In genomic region chr18:76058146-76058545, GRCh38 we compare ENCODE assay signal across 26 cellular contexts.
"Had no signal": no experiment of that assay in that cellular context is flagged by ENCODE, and none has a peak within 500 bp of the region (broad histone marks: within the 10 kb centered on the region; RNA-seq: fewer than 3 reads in every experiment).

No MANE protein-coding gene starts in this region.

- H2AFZ ChIP-seq: neural progenitor cell, parathyroid adenoma had no signal

- H3K4me3 ChIP-seq: neural progenitor cell, ovary, psoas muscle, skin epidermis, stomach, thoracic aorta, thyroid gland, tibial nerve, upper lobe of left lung, vagina had no signal

- H3K9ac ChIP-seq: neural progenitor cell, parathyroid adenoma had no signal

- H3K79me2 ChIP-seq: parathyroid adenoma had no signal

- H3K9me3 ChIP-seq: ovary, psoas muscle, stomach, thoracic aorta, thyroid gland, upper lobe of left lung, vagina had no signal

- H3K27me3 ChIP-seq: neural progenitor cell, ovary, stomach, thyroid gland, tibial nerve, upper lobe of left lung, vagina had no signal

- FAIRE-seq: urothelium cell line had no signal

- H3K27ac ChIP-seq: neural progenitor cell, ovary, parathyroid adenoma, psoas muscle, skin epidermis, stomach, thoracic aorta, thyroid gland, tibial nerve, upper lobe of left lung, vagina had no signal

- H3K36me3 ChIP-seq: neural progenitor cell, ovary, stomach, thoracic aorta, thyroid gland, tibial nerve, upper lobe of left lung, vagina had no signal

- DNase-seq: naive thymus-derived CD4-positive, alpha-beta T cell; natural killer cell; occipital lobe; ovary; posterior cingulate gyrus; psoas muscle; right cardiac atrium; stimulated activated CD4-positive, alpha-beta T cell treated with anti-CD3 and anti-CD28 coated beads, Interleukin-15, amount 100 ng/mL, for 24 hours; stimulated activated CD4-positive, alpha-beta T cell treated with anti-CD3 and anti-CD28 coated beads, Interleukin-2, amount 100 ng/mL, for 24 hours; stimulated activated CD4-positive, alpha-beta T cell treated with anti-CD3 and anti-CD28 coated beads, Interleukin-2, amount 100 ng/mL, for 48 hours; stimulated activated CD4-positive, alpha-beta T cell treated with anti-CD3 and anti-CD28 coated beads, Interleukin-4, amount 100 ng/mL, for 24 hours; stimulated activated naive B cell treated with anti-CD40 and anti-IgM and Interleukin-4, amounts not matched to agents 10 μg/mL and 1 μg/mL and 100 μg/mL, for 72 hours; stimulated activated naive CD4-positive, alpha-beta T cell treated with Interleukin-2 at 50 U/mL for 16 hours; stomach; thyroid gland; trophoblast cell had no signal

- ATAC-seq: naive thymus-derived CD4-positive, alpha-beta T cell; natural killer cell; psoas muscle; right cardiac atrium; sciatic nerve; stimulated activated effector memory CD8-positive, alpha-beta T cell treated with anti-CD3 and anti-CD28 coated beads, Interleukin-12 subunit alpha, Interleukin-12 subunit beta, amount 100 ng/mL, for 72 hours; stimulated activated naive B cell treated with anti-CD40 and anti-IgM and Interleukin-4, amounts not matched to agents 10 μg/mL and 1 μg/mL and 100 μg/mL, for 72 hours had no signal

- H3K4me1 ChIP-seq: neural progenitor cell, parathyroid adenoma, psoas muscle, stomach, thyroid gland, upper lobe of left lung had no signal

- H3K4me2 ChIP-seq: neural progenitor cell had no signal
